Comparison of ENCODE assay signal across 24 cellular contexts in genomic region chr3:22161315-22161714, GRCh38.
DNase-seq lines count a peak whose midpoint lies in the region; ATAC-seq, FAIRE-seq and TF ChIP-seq lines count a peak whose summit lies in the region.
"Had no signal": no experiment of that assay in that cellular context is flagged by ENCODE, and none has a peak within 500 bp of the region (broad histone marks: within the 10 kb centered on the region; RNA-seq: fewer than 3 reads in every experiment).

No MANE protein-coding gene starts in this region.

- POLR2A ChIA-PET in activated CD4-positive, alpha-beta memory T cell treated with anti-CD3 and anti-CD28 coated beads for 36 hours (lab: Charles Lee) = no interaction called here

- CTCF ChIA-PET in activated CD4-positive, alpha-beta memory T cell treated with anti-CD3 and anti-CD28 coated beads for 36 hours (lab: Charles Lee) = no interaction called here

- H3K27me3 ChIP-seq in RWPE2 (ENCODE audit: insufficient read depth, poor library complexity, severe bottlenecking) = no peaks in the 10 kb centered on the region
- H3K27me3 ChIP-seq: BLaER1 treated with 17β-estradiol and CSF1 and Interleukin-3, amounts not matched to agents 10 nM and 100 nM had no signal

- no peaks in the 10 kb centered on the region for H3K36me3 ChIP-seq in RWPE2 (ENCODE audit: low read depth)
- H3K36me3 ChIP-seq: BLaER1 treated with 17β-estradiol and CSF1 and Interleukin-3, amounts not matched to agents 10 nM and 100 nM had no signal

- peak; percentile 4 for FAIRE-seq in endometrium (lab: Jason Lieb, UNC)
- FAIRE-seq: A549, GM12878, GM12892, GM18507, GM19239 had no signal

- DNase-seq in HS-5 (ENCODE audit: low read depth) (peak; percentile 22), RWPE2 (ENCODE audit: low spot score) (no peak), foreskin fibroblast (peak; percentile 0 to 18), nucleus accumbens (lab: John Stamatoyannopoulos, UW) (no peak)
- no peak for DNase-seq in activated CD4-positive, alpha-beta memory T cell treated with anti-CD3 and anti-CD28 coated beads for 36 hours
- DNase-seq in stimulated activated CD4-positive, alpha-beta T cell treated with anti-CD3 and anti-CD28 coated beads, Interleukin-2, amount 100 ng/mL, for 24 hours = no peak
- DNase-seq: AML-193; Caco-2; Calu3; CD4-positive, alpha-beta T cell; CD8-positive, alpha-beta T cell; DMS79 treated with DMSO at 0.1 percent for 48 hours; GF-D8 had no signal

- H3K4me1 ChIP-seq in RWPE2 (ENCODE audit: insufficient read depth, poor library complexity, severe bottlenecking) = peaks cover 23% of the 10 kb centered on the region
- H3K4me1 ChIP-seq: A549; BLaER1 treated with 17β-estradiol and CSF1 and Interleukin-3, amounts not matched to agents 10 nM and 100 nM; Caco-2 had no signal

- no peak overlapping the region for H3K27ac ChIP-seq in RWPE2 (ENCODE audit: poor library complexity, severe bottlenecking)
- H3K27ac ChIP-seq: 22Rv1; A549; BLaER1 treated with 17β-estradiol and CSF1 and Interleukin-3, amounts not matched to agents 10 nM and 100 nM; C4-2B had no signal

- H3K4me3 Mint-ChIP-seq in activated CD4-positive, alpha-beta memory T cell treated with anti-CD3 and anti-CD28 coated beads for 36 hours = no peak overlapping the region
- H3K4me3 Mint-ChIP-seq: B cell; CD4-positive, alpha-beta T cell; CD8-positive, alpha-beta T cell had no signal

- H3K4me1 Mint-ChIP-seq in activated CD4-positive, alpha-beta memory T cell treated with anti-CD3 and anti-CD28 coated beads for 36 hours (ENCODE audit: low read depth) = no peaks in the 10 kb centered on the region
- H3K4me1 Mint-ChIP-seq: B cell had no signal

- no peak overlapping the region for H3K27ac Mint-ChIP-seq in activated CD4-positive, alpha-beta memory T cell treated with anti-CD3 and anti-CD28 coated beads for 36 hours
- H3K27ac Mint-ChIP-seq: B cell; CD4-positive, alpha-beta T cell; CD8-positive, alpha-beta T cell had no signal

- no peaks in the 10 kb centered on the region for H3K27me3 Mint-ChIP-seq in activated CD4-positive, alpha-beta memory T cell treated with anti-CD3 and anti-CD28 coated beads for 36 hours
- H3K27me3 Mint-ChIP-seq: B cell; CD4-positive, alpha-beta T cell had no signal

- H3K9me3 ChIP-seq in RWPE2 (ENCODE audit: severe bottlenecking) = no peaks in the 10 kb centered on the region
- H3K9me3 ChIP-seq: A549, Caco-2 had no signal

- TF ChIP-seq CTCF in RWPE2 (IDR thresholded peaks at IDR 0.05; ENCODE audit: poor library complexity, severe bottlenecking) (no peak), foreskin fibroblast (IDR thresholded peaks at IDR 0.05; ENCODE audit: low read depth, low read length) (no peak)

- H3K36me3 Mint-ChIP-seq in activated CD4-positive, alpha-beta memory T cell treated with anti-CD3 and anti-CD28 coated beads for 36 hours = no peaks in the 10 kb centered on the region
- H3K36me3 Mint-ChIP-seq: CD8-positive, alpha-beta T cell had no signal

- H3K9me3 Mint-ChIP-seq in activated CD4-positive, alpha-beta memory T cell treated with anti-CD3 and anti-CD28 coated beads for 36 hours = peaks cover 4% of the 10 kb centered on the region
- H3K9me3 Mint-ChIP-seq: CD8-positive, alpha-beta T cell had no signal

- H3K4me3 ChIP-seq in RWPE2 (ENCODE audit: severe bottlenecking) = no peak overlapping the region
- no peak overlapping the region for H3K4me3 ChIP-seq in foreskin fibroblast (ENCODE audit: low read depth in 1 of 2, low read length in 2 of 2)
- H3K4me3 ChIP-seq: A549; BLaER1 treated with 17β-estradiol and CSF1 and Interleukin-3, amounts not matched to agents 10 nM and 100 nM; GM12878 had no signal

- intact Hi-C loops in activated CD4-positive, alpha-beta memory T cell treated with anti-CD3 and anti-CD28 coated beads for 36 hours (cut with micrococcal nuclease) = no loop called here

- ATAC-seq in RWPE2 (ENCODE audit: low read depth) (peak; percentile 72), HG02571 (IDR thresholded peaks at IDR 0.05; ENCODE audit: unreplicated experiment) (no peak)
- ATAC-seq: A549; CD8-positive, alpha-beta T cell; GM12878 had no signal

Comparison
In these comparisons a context has a peak if more than half of its experiments do, and no peak if none do; other contexts are left out.
1. DNase-seq: peak in HS-5 (single experiment) and foreskin fibroblast (2 of 2); none in RWPE2 (single experiment), nucleus accumbens (0 of 56), activated CD4-positive, alpha-beta memory T cell treated with anti-CD3 and anti-CD28 coated beads for 36 hours (single experiment) and stimulated activated CD4-positive, alpha-beta T cell treated with anti-CD3 and anti-CD28 coated beads, Interleukin-2, amount 100 ng/mL, for 24 hours (0 of 2).